20 cellular contexts compared by ENCODE assay signal in the genomic region with DNA sequence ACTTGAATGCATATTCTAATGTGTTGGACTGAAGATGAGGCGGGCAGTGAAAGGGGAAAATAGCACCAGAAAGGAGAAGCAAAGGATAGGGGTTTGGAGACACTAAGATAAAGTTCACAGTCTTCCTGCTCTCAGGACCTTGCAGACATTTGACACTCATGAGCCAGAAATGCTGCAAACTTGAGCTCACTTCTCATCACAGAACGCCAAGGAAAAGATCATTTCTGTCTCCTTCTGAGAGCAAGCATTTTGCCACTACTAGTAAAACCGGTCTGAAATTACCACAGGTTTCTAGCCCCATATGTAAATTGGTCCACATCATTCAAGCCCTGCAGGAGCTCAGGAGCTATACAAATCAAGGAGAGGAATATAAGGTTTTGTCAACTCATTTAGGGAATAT. TPM values are rescaled to one million over a fixed set of nuclear protein-coding genes. Genes with fewer than 3 reads are reported as not detected.
DNase-seq lines count a peak whose midpoint lies in the region; ATAC-seq, FAIRE-seq and TF ChIP-seq lines count a peak whose summit lies in the region.
"Had no signal": no experiment of that assay in that cellular context is flagged by ENCODE, and none has a peak within 500 bp of the region (broad histone marks: within the 10 kb centered on the region; RNA-seq: fewer than 3 reads in every experiment).

No MANE protein-coding gene starts in this region.

- DNase-seq in GM23338 (ENCODE audit: low spot score) (no peak), NCI-H526 (lab: John Stamatoyannopoulos, UW) (peak; percentile 18 to 67), H1 (ENCODE audit: low read depth in 1 of 2, low spot score in 2 of 2) (no peak), islet precursor cell (peak; percentile 20), sigmoid colon (no peak), testis (no peak)
- no peak for DNase-seq in activated CD4-positive, alpha-beta memory T cell treated with anti-CD3 and anti-CD28 coated beads, Interleukin-2, amount 10 ng/mL, durations not matched to agents 7 days and 5 days
- no peak for DNase-seq in T-helper 2 cell treated with Interferon-gamma antibody and Interleukin-4, amounts not matched to agents 5 μg/mL and 100 μg/mL, for 36 hours (ENCODE audit: low spot score)
- DNase-seq: C1 segment of cervical spinal cord; Calu3; CD4-positive, alpha-beta memory T cell; COR-L47; DMS53; DMS79 treated with DMSO at 0.1 percent for 48 hours; GF-D8; H9 had no signal

- no peaks in the 10 kb centered on the region; the same call in 1 of the 2 replicates for H3K23me2 ChIP-seq in H1 (ENCODE audit: low read depth, low read length)

- H3K14ac ChIP-seq in H1 (ENCODE audit: insufficient read length), result no peak overlapping the region

- H4K5ac ChIP-seq in H1 (ENCODE audit: insufficient read length, low read depth, low read length), result no peak overlapping the region

- H3F3A ChIP-seq in GM23338 (replicated peaks; ENCODE audit: low read depth), result no peaks in the 10 kb centered on the region

- H3K4me2 ChIP-seq in GM23338, result no peak overlapping the region
- no peak overlapping the region for H3K4me2 ChIP-seq in H1 (ENCODE audit: insufficient read depth in 1 of 2, low read depth in 2 of 2, low read length in 2 of 2)

- H3K4ac ChIP-seq in H1 (replicated peaks; ENCODE audit: insufficient read length, low read depth, low read length), result no peak overlapping the region

- no peak overlapping the region for H2BK5ac ChIP-seq in H1 (ENCODE audit: low read depth, low read length)

- intact Hi-C loops in sigmoid colon (cut with DNase I), result loop anchor here (2.0 to 5.0 kb wide), 2 partner anchors 193 to 295 kb away; no protein-coding TSS in a partner anchor
- intact Hi-C loops in testis (cut with DNase I; ENCODE audit: low total_unique reads), result loop anchor here (10.0 kb wide), 1 partner anchor 45 kb away; no protein-coding TSS in a partner anchor

- TF ChIP-seq CTCF in GM23338 (conservative IDR thresholded peaks at IDR 0.05; ENCODE audit: low read depth in 2 of 2) (no peak), H1 (IDR thresholded peaks at IDR 0.05; ENCODE audit: control extremely low read depth in 1 of 3, insufficient read depth in 1 of 3, low read depth in 1 of 3, low read length in 3 of 3) (no peak), sigmoid colon (IDR thresholded peaks at IDR 0.05) (no peak), testis (IDR thresholded peaks at IDR 0.05) (no peak)

- CTCF ChIA-PET in H1 (lab: Charles Lee; ENCODE audit: partially characterized antibody), result interaction anchor here (0.6 to 8.1 kb wide), 23 partner anchors 8 to 296 kb away, joined by 3 to 412 read pairs (median 8); no protein-coding TSS in a partner anchor
- CTCF ChIA-PET in activated CD4-positive, alpha-beta memory T cell treated with anti-CD3 and anti-CD28 coated beads, Interleukin-2, amount 10 ng/mL, durations not matched to agents 7 days and 5 days (lab: Charles Lee), result interaction anchor here (1.6 to 5.9 kb wide), 6 partner anchors 12 to 295 kb away, joined by 3 to 129 read pairs (median 14); no protein-coding TSS in a partner anchor

- FAIRE-seq in H1 (lab: Jason Lieb, UNC), result no peak
- FAIRE-seq: GM12891, GM18507 had no signal

- H3K27me3 ChIP-seq in GM23338 (ENCODE audit: insufficient read depth) (no peaks in the 10 kb centered on the region), H1 (replicated peaks in 1 of 4; ENCODE audit: control insufficient read depth in 3 of 4, extremely low read depth in 1 of 4, insufficient read depth in 3 of 4, low read length in 3 of 4) (no peaks in the 10 kb centered on the region), sigmoid colon (no peaks in the 10 kb centered on the region), testis (no peaks in the 10 kb centered on the region)

- no peaks in the 10 kb centered on the region for H3K79me1 ChIP-seq in H1 (ENCODE audit: low read depth, low read length)

- POLR2A ChIA-PET in H1 (lab: Charles Lee; ENCODE audit: partially characterized antibody), result interaction anchor here (0.6 to 2.7 kb wide), 3 partner anchors 44 to 1322 kb away, joined by 3 to 21 read pairs (median 5); a partner anchor contains a TSS
- POLR2A ChIA-PET in activated CD4-positive, alpha-beta memory T cell treated with anti-CD3 and anti-CD28 coated beads, Interleukin-2, amount 10 ng/mL, durations not matched to agents 7 days and 5 days (lab: Charles Lee), result no interaction called here

- peaks cover 4% of the 10 kb centered on the region for H3K27me3 Mint-ChIP-seq in GM23338 (ENCODE audit: insufficient read depth, low read depth, poor library complexity)
- H3K27me3 Mint-ChIP-seq in activated CD4-positive, alpha-beta memory T cell treated with anti-CD3 and anti-CD28 coated beads, Interleukin-2, amount 10 ng/mL, durations not matched to agents 7 days and 5 days, result peaks cover 3% of the 10 kb centered on the region
- H3K27me3 Mint-ChIP-seq in T-helper 2 cell treated with Interferon-gamma antibody and Interleukin-4, amounts not matched to agents 5 μg/mL and 100 μg/mL, for 36 hours (ENCODE audit: low read depth), result no peaks in the 10 kb centered on the region

- H3K4me3 ChIP-seq in GM23338 (no peak overlapping the region), H1 (ENCODE audit: extremely low read depth in 1 of 4, insufficient read depth in 2 of 4, low read depth in 3 of 4, low read length in 4 of 4) (no peak overlapping the region), sigmoid colon (no peak overlapping the region), testis (no peak overlapping the region)

- H2AK5ac ChIP-seq in H1 (ENCODE audit: low read depth, low read length), result no peak overlapping the region

- H3K36me3 Mint-ChIP-seq in GM23338 (ENCODE audit: low read depth), result no peaks in the 10 kb centered on the region
- H3K36me3 Mint-ChIP-seq in activated CD4-positive, alpha-beta memory T cell treated with anti-CD3 and anti-CD28 coated beads, Interleukin-2, amount 10 ng/mL, durations not matched to agents 7 days and 5 days (ENCODE audit: low read depth), result no peaks in the 10 kb centered on the region
- no peaks in the 10 kb centered on the region for H3K36me3 Mint-ChIP-seq in T-helper 2 cell treated with Interferon-gamma antibody and Interleukin-4, amounts not matched to agents 5 μg/mL and 100 μg/mL, for 36 hours (ENCODE audit: low read depth)
- H3K36me3 Mint-ChIP-seq: CD4-positive, alpha-beta memory T cell had no signal

- no peak overlapping the region for H2BK15ac ChIP-seq in H1 (ENCODE audit: low read length)

- H3K4me3 Mint-ChIP-seq in GM23338, result no peak overlapping the region
- H3K4me3 Mint-ChIP-seq in activated CD4-positive, alpha-beta memory T cell treated with anti-CD3 and anti-CD28 coated beads, Interleukin-2, amount 10 ng/mL, durations not matched to agents 7 days and 5 days, result no peak overlapping the region
- no peak overlapping the region for H3K4me3 Mint-ChIP-seq in T-helper 2 cell treated with Interferon-gamma antibody and Interleukin-4, amounts not matched to agents 5 μg/mL and 100 μg/mL, for 36 hours
- H3K4me3 Mint-ChIP-seq: CD4-positive, alpha-beta memory T cell; H9 had no signal

- no peak for TF ChIP-seq RAD21 in H1 (IDR thresholded peaks at IDR 0.05 in 1 of 2, conservative IDR thresholded peaks at IDR 0.05 in 1 of 2; ENCODE audit: low read depth in 2 of 2, low read length in 2 of 2)

- TF ChIP-seq EP300 in H1 (IDR thresholded peaks at IDR 0.05; ENCODE audit: borderline replicate concordance in 1 of 2, low read depth in 2 of 2, low read length in 2 of 2) (no peak), sigmoid colon (IDR thresholded peaks at IDR 0.05) (no peak)

- no peaks in the 10 kb centered on the region for H3K9me3 Mint-ChIP-seq in GM23338
- H3K9me3 Mint-ChIP-seq in activated CD4-positive, alpha-beta memory T cell treated with anti-CD3 and anti-CD28 coated beads, Interleukin-2, amount 10 ng/mL, durations not matched to agents 7 days and 5 days, result no peaks in the 10 kb centered on the region
- no peaks in the 10 kb centered on the region for H3K9me3 Mint-ChIP-seq in T-helper 2 cell treated with Interferon-gamma antibody and Interleukin-4, amounts not matched to agents 5 μg/mL and 100 μg/mL, for 36 hours
- H3K9me3 Mint-ChIP-seq: CD4-positive, alpha-beta memory T cell; H9 had no signal

- H3K27ac ChIP-seq in GM23338 (ENCODE audit: low read depth), result no peak overlapping the region
- H3K27ac ChIP-seq in H1 (ENCODE audit: low read depth, low read length), result no peak overlapping the region
- H3K27ac ChIP-seq in sigmoid colon, result no peak overlapping the region
- no peak overlapping the region for H3K27ac ChIP-seq in testis

- H3K9me3 ChIP-seq in H1 (ENCODE audit: insufficient read depth in 2 of 2, low read depth in 1 of 2, low read length in 1 of 2) (peaks cover 0 to 3% of the 10 kb centered on the region in 2 experiments; a peak in 1 of 4 replicates), sigmoid colon (no peaks in the 10 kb centered on the region), testis (no peaks in the 10 kb centered on the region)

- H4K20me1 ChIP-seq in GM23338 (replicated peaks; ENCODE audit: insufficient read depth) (0 out of 2 replicates have a peak, but pooled peaks cover 3% of the 10 kb centered on the region), H1 (replicated peaks in 1 of 2; ENCODE audit: control insufficient read depth in 1 of 2, insufficient read depth in 2 of 2, low read length in 2 of 2) (no peaks in the 10 kb centered on the region)

- H3K79me2 ChIP-seq in GM23338 (replicated peaks; ENCODE audit: insufficient read depth) (no peaks in the 10 kb centered on the region), H1 (ENCODE audit: control insufficient read depth in 1 of 2, insufficient read depth in 2 of 2, low read length in 2 of 2) (no peaks in the 10 kb centered on the region)

- H2BK120ac ChIP-seq in H1 (replicated peaks; ENCODE audit: low read depth, low read length), result no peak overlapping the region

- H4K91ac ChIP-seq in H1 (replicated peaks; ENCODE audit: insufficient read length, low read length), result no peak overlapping the region

- H3K9me2 ChIP-seq in GM23338 (ENCODE audit: insufficient read depth), result no peaks in the 10 kb centered on the region

- H3K9ac ChIP-seq in H1 (replicated peaks in 1 of 4; ENCODE audit: extremely low read depth in 1 of 4, low read depth in 3 of 4, low read length in 3 of 4), result no peak overlapping the region

- no peak overlapping the region for H3K23ac ChIP-seq in H1 (ENCODE audit: insufficient read length)

- no peak overlapping the region for H2BK12ac ChIP-seq in H1 (ENCODE audit: low read depth, low read length)

- H3K4me1 ChIP-seq in GM23338 (ENCODE audit: insufficient read depth) (peaks cover 15% of the 10 kb centered on the region), H1 (replicated peaks in 1 of 4; ENCODE audit: control insufficient read depth in 3 of 4, insufficient read depth in 4 of 4, low read length in 3 of 4) (peaks cover 2 to 6% (median 4%) of the 10 kb centered on the region in 4 experiments; a peak in 6 of 7 replicates), sigmoid colon (peaks cover 0 to 20% (median 11%) of the 10 kb centered on the region in 4 donors), testis (no peaks in the 10 kb centered on the region)

- no peak overlapping the region for H3K56ac ChIP-seq in H1 (replicated peaks; ENCODE audit: insufficient read length, low read depth, low read length)

- ATAC-seq in GM23338, result no peak

- H2BK20ac ChIP-seq in H1 (ENCODE audit: low read length), result no peak overlapping the region

- no peak for TF ChIP-seq POLR2A in H1 (IDR thresholded peaks at IDR 0.05; ENCODE audit: control extremely low read depth in 1 of 2, low read depth in 2 of 2, low read length in 2 of 2)
- no peak for TF ChIP-seq POLR2A in sigmoid colon (IDR thresholded peaks at IDR 0.05)
- no peak for TF ChIP-seq POLR2A in testis (IDR thresholded peaks at IDR 0.05)

- WGBS in H1 (ENCODE audit: extremely low coverage in 1 of 2, insufficient coverage in 1 of 2, insufficient read length in 1 of 2, insufficient replicate concordance in 2 of 2, low coverage in 1 of 2, low lambda C conversion rate in 2 of 2, missing lambda C conversion rate in 1 of 2), 2 experiments, result 95% methylated on average over 3 of the region's 3 CpGs; no CpG with 5 or more reads in 1 of the 2 experiments
- WGBS in sigmoid colon, 2 donors, result 92 to 93% methylated on average over 3 of the region's 3 CpGs
- 86 to 93% methylated on average over 3 of the region's 3 CpGs for WGBS in testis, 2 donors

- no peak overlapping the region for H3K27ac Mint-ChIP-seq in GM23338
- no peak overlapping the region for H3K27ac Mint-ChIP-seq in activated CD4-positive, alpha-beta memory T cell treated with anti-CD3 and anti-CD28 coated beads, Interleukin-2, amount 10 ng/mL, durations not matched to agents 7 days and 5 days
- H3K27ac Mint-ChIP-seq in T-helper 2 cell treated with Interferon-gamma antibody and Interleukin-4, amounts not matched to agents 5 μg/mL and 100 μg/mL, for 36 hours, result no peak overlapping the region
- H3K27ac Mint-ChIP-seq: CD4-positive, alpha-beta memory T cell; H9 had no signal

- H3K36me3 ChIP-seq in GM23338 (ENCODE audit: insufficient read depth), result no peaks in the 10 kb centered on the region
- no peaks in the 10 kb centered on the region for H3K36me3 ChIP-seq in H1 (ENCODE audit: control insufficient read depth in 2 of 4, insufficient read depth in 4 of 4, low read length in 3 of 4)
- H3K36me3 ChIP-seq in sigmoid colon, result no peaks in the 10 kb centered on the region
- H3K36me3 ChIP-seq in testis (ENCODE audit: low read depth, missing control alignments), result no peaks in the 10 kb centered on the region

- H4K8ac ChIP-seq in H1 (ENCODE audit: extremely low read depth, insufficient read depth, low read length), result no peak overlapping the region

- H3K4me1 Mint-ChIP-seq in GM23338, result peaks cover 28% of the 10 kb centered on the region
- H3K4me1 Mint-ChIP-seq in activated CD4-positive, alpha-beta memory T cell treated with anti-CD3 and anti-CD28 coated beads, Interleukin-2, amount 10 ng/mL, durations not matched to agents 7 days and 5 days, result no peaks in the 10 kb centered on the region
- H3K4me1 Mint-ChIP-seq in T-helper 2 cell treated with Interferon-gamma antibody and Interleukin-4, amounts not matched to agents 5 μg/mL and 100 μg/mL, for 36 hours (ENCODE audit: low read depth), result no peaks in the 10 kb centered on the region

- H3K18ac ChIP-seq in H1 (ENCODE audit: extremely low read depth, low read length), result no peak overlapping the region

- peak overlapping the region; percentile 8; the same call in 1 of the 2 replicates for H2AFZ ChIP-seq in GM23338
- H2AFZ ChIP-seq in H1 (ENCODE audit: low read length), result peak overlapping the region; percentile 59; the same call in 1 of the 2 replicates

RNA-seq across cellular contexts. Expression of a gene that starts 44.6 kb away (rescaled TPM):
- 3.3 and 4.6 TPM in 2 replicates for total RNA-seq in GM23338 (2014; rRNA removed; shearing (Covaris generic))
- polyA plus RNA-seq in GM23338 (2016; fragmentation: Nextera tagmentation; extraction: Ambion mirVana), result 1.9 and 2.3 TPM in 2 replicates
- total RNA-seq in H1 (2021; fragmentation: NEBNext Ultra II Directional; extraction: Animal tissue kit (Norgen Biotek cat#: 25700)), result 3.5 and 5.5 TPM in 2 replicates
- 1.7 and 1.9 TPM in 2 replicates for polyA plus RNA-seq in H1 (2011; rRNA removed)
- 2.6 TPM for polyA plus RNA-seq in H1 (2011; cell fraction: cytosol; rRNA removed)
- 4.0 TPM for polyA plus RNA-seq in H1 (2011; cell fraction: nucleus; rRNA removed)
- polyA plus RNA-seq in H1 (2012, experiment 1 of 2), result 2.9 to 4.3 TPM (median 3.7 TPM) in 4 replicates
- polyA plus RNA-seq in H1 (2012, experiment 2 of 2), result 0.28 TPM
- polyA plus RNA-seq in H1 (2013, experiment 1 of 2), result 2.1 TPM
- 3.2 TPM for polyA plus RNA-seq in H1 (2013, experiment 2 of 2)
- 4.8 and 7.4 TPM in 2 replicates for polyA minus RNA-seq in H1 (2011; rRNA and poly(A)+ RNA removed)
- 1.8 TPM for polyA minus RNA-seq in H1 (2011; cell fraction: cytosol; rRNA and poly(A)+ RNA removed)
- 12.6 TPM for polyA minus RNA-seq in H1 (2011; cell fraction: nucleus; rRNA and poly(A)+ RNA removed)
- not detected for total RNA-seq in activated CD4-positive, alpha-beta memory T cell treated with anti-CD3 and anti-CD28 coated beads, Interleukin-2, amount 10 ng/mL, durations not matched to agents 7 days and 5 days
- total RNA-seq in sigmoid colon, result 1 to 10 TPM; 1.4 to 4.3 (median 2.7) TPM
- polyA plus RNA-seq in sigmoid colon, result 1 to 10 TPM in 1 of 3 donors, under 1 TPM in 1, not detected in 1; 0.46 to 1.2 TPM
- 10 to 100 TPM in 1 of 2 donors, 1 to 10 TPM in 1; 9.8 to 24.4 TPM for total RNA-seq in testis
- 24.5 TPM for polyA plus RNA-seq in testis (ENCODE audit: insufficient read depth, low read depth, low replicate concordance)
- total RNA-seq: A673; Calu3; CD4-positive, alpha-beta memory T cell; G401 had no signal
- polyA plus RNA-seq: CD4-positive, alpha-beta memory T cell had no signal

Comparison
In these comparisons a context has a peak if more than half of its experiments do, and no peak if none do; other contexts are left out.
1. DNase-seq: peak in NCI-H526 (2 of 2) and islet precursor cell (single experiment); none in GM23338 (single experiment), H1 (0 of 2), activated CD4-positive, alpha-beta memory T cell treated with anti-CD3 and anti-CD28 coated beads, Interleukin-2, amount 10 ng/mL, durations not matched to agents 7 days and 5 days (single experiment), T-helper 2 cell treated with Interferon-gamma antibody and Interleukin-4, amounts not matched to agents 5 μg/mL and 100 μg/mL, for 36 hours (single experiment), sigmoid colon (single experiment) and testis (single experiment).